Comparison of ENCODE assay signal across 37 cellular contexts in the genomic region with DNA sequence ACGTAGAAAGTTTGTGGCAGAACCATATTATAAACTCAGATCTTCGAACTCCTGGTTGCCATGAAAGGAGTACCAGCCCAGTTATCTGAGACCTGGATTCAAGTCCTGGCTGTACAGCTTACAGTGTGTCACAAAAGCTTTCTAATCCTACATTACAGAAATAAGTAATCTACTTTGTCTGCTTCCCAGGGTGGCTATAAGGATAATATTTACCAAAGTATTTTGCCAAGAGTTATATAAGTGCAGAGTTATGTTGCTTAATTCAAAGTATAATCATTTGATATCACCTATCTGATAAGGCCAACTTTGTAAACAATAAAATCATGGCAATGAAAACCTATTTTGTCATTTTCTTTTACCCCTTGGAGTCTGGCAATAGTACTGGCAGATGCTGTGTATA.
"Had no signal": no experiment of that assay in that cellular context is flagged by ENCODE, and none has a peak within 500 bp of the region (broad histone marks: within the 10 kb centered on the region; RNA-seq: fewer than 3 reads in every experiment).

No MANE protein-coding gene starts in this region.

- H3K4me3 Mint-ChIP-seq: activated B cell treated with CpG ODN at 0.5 μM for 24 hours; activated CD4-positive, alpha-beta memory T cell treated with anti-CD3 and anti-CD28 coated beads, Interleukin-2, amount 10 ng/mL, durations not matched to agents 7 days and 5 days; activated CD4-positive, alpha-beta T cell treated with anti-CD3 and anti-CD28 coated beads, Interleukin-2, amount 10 ng/mL, durations not matched to agents 7 days and 5 days; activated CD8-positive, alpha-beta memory T cell treated with anti-CD3 and anti-CD28 coated beads, Interleukin-2, amount 10 ng/mL, durations not matched to agents 7 days and 5 days; activated CD8-positive, alpha-beta T cell treated with anti-CD3 and anti-CD28 coated beads, Interleukin-2, amount 10 ng/mL, durations not matched to agents 7 days and 5 days; activated naive CD4-positive, alpha-beta T cell treated with anti-CD3 and anti-CD28 coated beads, Interleukin-2, amount 10 ng/mL, durations not matched to agents 7 days and 5 days; activated naive CD4-positive, alpha-beta T cell treated with anti-CD3 and anti-CD28 coated beads, Interleukin-2, amount 50 U/mL, for 24 hours; activated naive CD8-positive, alpha-beta T cell; activated naive CD8-positive, alpha-beta T cell treated with anti-CD3 and anti-CD28 coated beads, Interleukin-2, amount 10 ng/mL, durations not matched to agents 7 days and 5 days; activated naive CD8-positive, alpha-beta T cell treated with anti-CD3 and anti-CD28 coated beads, Interleukin-2, amount 50 U/mL, for 24 hours; activated T-cell treated with anti-CD3 and anti-CD28 coated beads, Interleukin-2, amount 50 U/mL, for 24 hours; brain; central memory CD8-positive, alpha-beta T cell; T-helper 1 cell treated with Interleukin-12 subunit alpha and Interleukin-12 subunit beta and Interleukin-4 antibody, amounts not matched to agents 30 μg/mL and 1 μg/mL, for 36 hours; T-helper 2 cell treated with Interferon-gamma antibody and Interleukin-4, amounts not matched to agents 5 μg/mL and 100 μg/mL, for 36 hours had no signal

- H3K36me3 ChIP-seq: ascending aorta, cardiac muscle cell had no signal

- H3K27me3 Mint-ChIP-seq: activated B cell treated with CpG ODN at 0.5 μM for 24 hours; activated CD4-positive, alpha-beta memory T cell treated with anti-CD3 and anti-CD28 coated beads, Interleukin-2, amount 10 ng/mL, durations not matched to agents 7 days and 5 days; activated CD4-positive, alpha-beta T cell treated with anti-CD3 and anti-CD28 coated beads, Interleukin-2, amount 10 ng/mL, durations not matched to agents 7 days and 5 days; activated CD8-positive, alpha-beta memory T cell treated with anti-CD3 and anti-CD28 coated beads, Interleukin-2, amount 10 ng/mL, durations not matched to agents 7 days and 5 days; activated naive CD4-positive, alpha-beta T cell treated with anti-CD3 and anti-CD28 coated beads, Interleukin-2, amount 10 ng/mL, durations not matched to agents 7 days and 5 days; activated naive CD4-positive, alpha-beta T cell treated with anti-CD3 and anti-CD28 coated beads, Interleukin-2, amount 50 U/mL, for 24 hours; activated naive CD8-positive, alpha-beta T cell; activated naive CD8-positive, alpha-beta T cell treated with anti-CD3 and anti-CD28 coated beads, Interleukin-2, amount 10 ng/mL, durations not matched to agents 7 days and 5 days; activated naive CD8-positive, alpha-beta T cell treated with anti-CD3 and anti-CD28 coated beads, Interleukin-2, amount 50 U/mL, for 24 hours; activated T-cell treated with anti-CD3 and anti-CD28 coated beads, Interleukin-2, amount 50 U/mL, for 24 hours; central memory CD8-positive, alpha-beta T cell had no signal

- H3K9me3 Mint-ChIP-seq: activated B cell treated with CpG ODN at 0.5 μM for 24 hours; activated CD4-positive, alpha-beta memory T cell treated with anti-CD3 and anti-CD28 coated beads, Interleukin-2, amount 10 ng/mL, durations not matched to agents 7 days and 5 days; activated CD4-positive, alpha-beta T cell treated with anti-CD3 and anti-CD28 coated beads, Interleukin-2, amount 10 ng/mL, durations not matched to agents 7 days and 5 days; activated naive CD4-positive, alpha-beta T cell treated with anti-CD3 and anti-CD28 coated beads, Interleukin-2, amount 50 U/mL, for 24 hours; activated naive CD8-positive, alpha-beta T cell treated with anti-CD3 and anti-CD28 coated beads, Interleukin-2, amount 10 ng/mL, durations not matched to agents 7 days and 5 days; activated naive CD8-positive, alpha-beta T cell treated with anti-CD3 and anti-CD28 coated beads, Interleukin-2, amount 50 U/mL, for 24 hours; activated T-cell treated with anti-CD3 and anti-CD28 coated beads, Interleukin-2, amount 50 U/mL, for 24 hours; activated T-helper 2 cell treated with anti-CD3 and anti-CD28 coated beads, Interferon-gamma antibody, Interleukin-2, Interleukin-4, amounts not matched to agents 10 μg/mL and 5 μg/mL and 100 μg/mL, durations not matched to agents 14 hours and 24 hours and 36 hours; brain; T-helper 1 cell treated with Interleukin-12 subunit alpha and Interleukin-12 subunit beta and Interleukin-4 antibody, amounts not matched to agents 30 μg/mL and 1 μg/mL, for 36 hours; T-helper 2 cell treated with Interferon-gamma antibody and Interleukin-4, amounts not matched to agents 5 μg/mL and 100 μg/mL, for 36 hours had no signal

- H3K27me3 ChIP-seq: ascending aorta, cardiac muscle cell had no signal

- DNase-seq: activated B cell treated with CpG ODN at 0.5 μM for 24 hours; activated CD4-positive, alpha-beta memory T cell treated with anti-CD3 and anti-CD28 coated beads, Interleukin-2, amount 10 ng/mL, durations not matched to agents 7 days and 5 days; activated CD4-positive, alpha-beta T cell treated with anti-CD3 and anti-CD28 coated beads for 4 hours; activated CD4-positive, alpha-beta T cell treated with anti-CD3 and anti-CD28 coated beads, Interleukin-2, amount 10 ng/mL, durations not matched to agents 7 days and 5 days; activated CD4-positive, alpha-beta T cell treated with anti-CD3 and anti-CD28 coated beads, Interleukin-2, amount 50 U/mL, for 48 hours; activated CD4-positive, CD25-positive, alpha-beta regulatory T cell treated with anti-CD3 and anti-CD28 coated beads, Interleukin-2, amount 50 U/mL, for 72 hours; activated CD8-positive, alpha-beta memory T cell treated with anti-CD3 and anti-CD28 coated beads for 24 hours; activated CD8-positive, alpha-beta memory T cell treated with anti-CD3 and anti-CD28 coated beads, Interleukin-2, amount 10 ng/mL, durations not matched to agents 7 days and 5 days; activated CD8-positive, alpha-beta memory T cell treated with anti-CD3 and anti-CD28 coated beads, Interleukin-2, amount 50 U/mL, for 48 hours; activated CD8-positive, alpha-beta T cell treated with anti-CD3 and anti-CD28 coated beads, Interleukin-2, amount 10 ng/mL, durations not matched to agents 7 days and 5 days; activated effector memory CD4-positive, alpha-beta T cell treated with Interleukin-2 at 50 U/mL for 16 hours; activated gamma-delta T cell; activated naive CD4-positive, alpha-beta T cell treated with anti-CD3 and anti-CD28 coated beads, Interleukin-2, amount 10 ng/mL, durations not matched to agents 7 days and 5 days; activated naive CD4-positive, alpha-beta T cell treated with Interleukin-2 at 50 U/mL for 16 hours; activated naive CD8-positive, alpha-beta T cell treated with anti-CD3 and anti-CD28 coated beads, Interleukin-2, amount 10 ng/mL, durations not matched to agents 7 days and 5 days; activated naive CD8-positive, alpha-beta T cell treated with anti-CD3 and anti-CD28 coated beads, Interleukin-2, amount 50 U/mL, for 24 hours; activated T-cell treated with anti-CD3 and anti-CD28 coated beads, Interleukin-2, amount 50 U/mL, for 24 hours; activated T-cell treated with anti-CD3 and anti-CD28 coated beads, Interleukin-2, amount 50 U/mL, for 48 hours; amygdala; anterior cingulate cortex; caudate nucleus; cerebellar nuclear complex; T-helper 1 cell; T-helper 2 cell; T-helper 9 cell had no signal

- H3K27ac ChIP-seq: ascending aorta, cardiac muscle cell, VCaP had no signal

- H3K4me3 ChIP-seq: ascending aorta, cardiac muscle cell had no signal

- H3K4me1 ChIP-seq: ascending aorta had no signal

- ATAC-seq: activated CD8-positive, alpha-beta memory T cell treated with anti-CD3 and anti-CD28 coated beads, Interleukin-2, amount 10 ng/mL, durations not matched to agents 7 days and 5 days; activated CD8-positive, alpha-beta T cell treated with anti-CD3 and anti-CD28 coated beads, Interleukin-2, amount 10 ng/mL, durations not matched to agents 7 days and 5 days; activated naive CD8-positive, alpha-beta T cell treated with anti-CD3 and anti-CD28 coated beads, Interleukin-2, amount 50 U/mL, for 24 hours had no signal

- H3K36me3 Mint-ChIP-seq: activated CD8-positive, alpha-beta memory T cell treated with anti-CD3 and anti-CD28 coated beads, Interleukin-2, amount 10 ng/mL, durations not matched to agents 7 days and 5 days; activated naive CD4-positive, alpha-beta T cell treated with anti-CD3 and anti-CD28 coated beads, Interleukin-2, amount 10 ng/mL, durations not matched to agents 7 days and 5 days; activated naive CD4-positive, alpha-beta T cell treated with anti-CD3 and anti-CD28 coated beads, Interleukin-2, amount 50 U/mL, for 24 hours; activated naive CD8-positive, alpha-beta T cell; activated naive CD8-positive, alpha-beta T cell treated with anti-CD3 and anti-CD28 coated beads, Interleukin-2, amount 10 ng/mL, durations not matched to agents 7 days and 5 days; brain had no signal

- H3K4me1 Mint-ChIP-seq: activated B cell treated with CpG ODN at 0.5 μM for 24 hours; activated CD4-positive, alpha-beta memory T cell treated with anti-CD3 and anti-CD28 coated beads, Interleukin-2, amount 10 ng/mL, durations not matched to agents 7 days and 5 days; activated CD4-positive, alpha-beta T cell treated with anti-CD3 and anti-CD28 coated beads, Interleukin-2, amount 10 ng/mL, durations not matched to agents 7 days and 5 days; activated CD8-positive, alpha-beta memory T cell treated with anti-CD3 and anti-CD28 coated beads, Interleukin-2, amount 10 ng/mL, durations not matched to agents 7 days and 5 days; activated naive CD4-positive, alpha-beta T cell treated with anti-CD3 and anti-CD28 coated beads, Interleukin-2, amount 10 ng/mL, durations not matched to agents 7 days and 5 days; activated naive CD4-positive, alpha-beta T cell treated with anti-CD3 and anti-CD28 coated beads, Interleukin-2, amount 50 U/mL, for 24 hours; activated naive CD8-positive, alpha-beta T cell treated with anti-CD3 and anti-CD28 coated beads, Interleukin-2, amount 10 ng/mL, durations not matched to agents 7 days and 5 days; activated naive CD8-positive, alpha-beta T cell treated with anti-CD3 and anti-CD28 coated beads, Interleukin-2, amount 50 U/mL, for 24 hours; brain; central memory CD8-positive, alpha-beta T cell had no signal

- H3K27ac Mint-ChIP-seq: activated B cell treated with CpG ODN at 0.5 μM for 24 hours; activated CD4-positive, alpha-beta memory T cell treated with anti-CD3 and anti-CD28 coated beads, Interleukin-2, amount 10 ng/mL, durations not matched to agents 7 days and 5 days; activated CD4-positive, alpha-beta T cell treated with anti-CD3 and anti-CD28 coated beads, Interleukin-2, amount 10 ng/mL, durations not matched to agents 7 days and 5 days; activated CD8-positive, alpha-beta memory T cell treated with anti-CD3 and anti-CD28 coated beads, Interleukin-2, amount 10 ng/mL, durations not matched to agents 7 days and 5 days; activated CD8-positive, alpha-beta T cell treated with anti-CD3 and anti-CD28 coated beads, Interleukin-2, amount 10 ng/mL, durations not matched to agents 7 days and 5 days; activated naive CD4-positive, alpha-beta T cell treated with anti-CD3 and anti-CD28 coated beads, Interleukin-2, amount 10 ng/mL, durations not matched to agents 7 days and 5 days; activated naive CD4-positive, alpha-beta T cell treated with anti-CD3 and anti-CD28 coated beads, Interleukin-2, amount 50 U/mL, for 24 hours; activated naive CD8-positive, alpha-beta T cell; activated naive CD8-positive, alpha-beta T cell treated with anti-CD3 and anti-CD28 coated beads, Interleukin-2, amount 10 ng/mL, durations not matched to agents 7 days and 5 days; activated naive CD8-positive, alpha-beta T cell treated with anti-CD3 and anti-CD28 coated beads, Interleukin-2, amount 50 U/mL, for 24 hours; activated T-cell treated with anti-CD3 and anti-CD28 coated beads, Interleukin-2, amount 50 U/mL, for 24 hours; activated T-helper 2 cell treated with anti-CD3 and anti-CD28 coated beads, Interferon-gamma antibody, Interleukin-2, Interleukin-4, amounts not matched to agents 10 μg/mL and 5 μg/mL and 100 μg/mL, durations not matched to agents 14 hours and 24 hours and 36 hours; T-helper 1 cell treated with Interleukin-12 subunit alpha and Interleukin-12 subunit beta and Interleukin-4 antibody, amounts not matched to agents 30 μg/mL and 1 μg/mL, for 36 hours; T-helper 2 cell treated with Interferon-gamma antibody and Interleukin-4, amounts not matched to agents 5 μg/mL and 100 μg/mL, for 36 hours had no signal

- H3K9me3 ChIP-seq: ascending aorta had no signal

- FAIRE-seq: bronchial epithelial cell, TTC549 had no signal
